Comparison of ENCODE assay signal across 8 cellular contexts in genomic region chr10:79445217-79445707, GRCh38. TPM values are rescaled to one million over a fixed set of nuclear protein-coding genes. Genes with fewer than 3 reads are reported as not detected.
DNase-seq lines count a peak whose midpoint lies in the region; ATAC-seq, FAIRE-seq and TF ChIP-seq lines count a peak whose summit lies in the region.

Gene ZCCHC24, minus strand, starts transcription at chr10:79445624. Its CDS starts 184 bp downstream, at chr10:79445440.

- CTCF ChIA-PET in MCF 10A (lab: Yijun Ruan, JAX): interaction anchor here (0.6 to 1.9 kb wide), 4 partner anchors 23 to 71 kb away, joined by 3 to 7 read pairs (median 3); no protein-coding TSS in a partner anchor

- H3K9ac ChIP-seq in kidney (ENCODE audit: low read length in 2 of 2): peak within 1 kb of the TSS; percentile 37 to 85

- peaks cover 0 to 21% of the 10 kb centered on the region in 2 donors for H3K4me1 ChIP-seq in kidney (ENCODE audit: control insufficient read depth in 1 of 2, insufficient read depth in 1 of 2, low read depth in 1 of 2, low read length in 2 of 2)

- peak within 1 kb of the TSS; percentile 44 for H3K27ac Mint-ChIP-seq in MCF 10A (ENCODE audit: low read depth, unreplicated experiment)

- H3K9me3 ChIP-seq in kidney (ENCODE audit: control insufficient read depth in 1 of 2, low read length in 2 of 2): no peaks in the 10 kb centered on the region

- H3K27me3 Mint-ChIP-seq in MCF 10A (ENCODE audit: insufficient read depth, unreplicated experiment): no peaks in the 10 kb centered on the region

- peaks cover 30% of the 10 kb centered on the region for H3K4me1 Mint-ChIP-seq in MCF 10A (ENCODE audit: insufficient read depth, unreplicated experiment)

- H3K4me3 ChIP-seq in kidney (ENCODE audit: low read length in 2 of 2): peak within 1 kb of the TSS; percentile 71 to 77

- peak; percentile 31 for ATAC-seq in HG02588 (IDR thresholded peaks at IDR 0.05; ENCODE audit: unreplicated experiment)

- peak within 1 kb of the TSS; percentile 72 for H3K4me3 Mint-ChIP-seq in MCF 10A (ENCODE audit: unreplicated experiment)

- intact Hi-C loops in MCF 10A (cut with micrococcal nuclease): no loop called here
- intact Hi-C loops in kidney (cut with DNase I): no loop called here

- no TSS peak for BruUV-seq in MCF 10A (replicated peaks; lab: Mats Ljungman, UMichigan)

- H3K27ac ChIP-seq in kidney (ENCODE audit: low read depth in 2 of 2, low read length in 2 of 2): peak within 1 kb of the TSS; percentile 59 to 65

- H3K36me3 Mint-ChIP-seq in MCF 10A (ENCODE audit: insufficient read depth, unreplicated experiment): no peaks in the 10 kb centered on the region

- FAIRE-seq in kidney (lab: Jason Lieb, UNC): no peak

- no peaks in the 10 kb centered on the region for H3K9me3 Mint-ChIP-seq in MCF 10A (ENCODE audit: unreplicated experiment)

- H3K36me3 ChIP-seq in kidney (ENCODE audit: control insufficient read depth in 1 of 2, insufficient read depth in 2 of 2, low read length in 2 of 2): no peaks in the 10 kb centered on the region

- TF ChIP-seq CTCF in MCF 10A (IDR thresholded peaks at IDR 0.05; ENCODE audit: unreplicated experiment) (no peak), kidney (IDR thresholded peaks at IDR 0.05; ENCODE audit: borderline replicate concordance, extremely low read depth, insufficient read depth) (no peak)

- POLR2A ChIA-PET in MCF 10A (lab: Yijun Ruan, JAX): interaction anchor here (0.6 to 1.7 kb wide), 6 partner anchors 9 to 122 kb away, joined by 3 to 19 read pairs (median 4); no protein-coding TSS in a partner anchor

- DNase-seq in activated T-cell treated with anti-CD3 and anti-CD28 coated beads for 4 hours: peak; percentile 17
- no peak for DNase-seq in activated T-cell treated with anti-CD3 and anti-CD28 coated beads, Interleukin-2, amount 50 U/mL, for 1 hour
- DNase-seq in NCI-H2227 (lab: John Stamatoyannopoulos, UW; ENCODE audit: unreplicated experiment): peak; percentile 46
- peak; percentile 46 for DNase-seq in MCF 10A (ENCODE audit: unreplicated experiment)
- peak; percentile 90 for DNase-seq in kidney
- peak in 2 of 3 experiments; percentile 16 to 32 for DNase-seq in stimulated activated CD4-positive, alpha-beta T cell treated with anti-CD3 and anti-CD28 coated beads, TNF-alpha, amount 100 ng/mL, for 24 hours (ENCODE audit: low read depth in 3 of 3)
- DNase-seq in CD1c-positive myeloid dendritic cell (ENCODE audit: extremely low spot score): no peak

RNA-seq across cellular contexts. Expression of gene ZCCHC24, which starts in this region (rescaled TPM):
- total RNA-seq in MCF 10A (2022) (2.8 and 3.1 TPM in 2 replicates), kidney (21.3 TPM)
- polyA plus RNA-seq in kidney (ENCODE audit: insufficient read depth, low read depth, low replicate concordance): 8.4 TPM

Comparison
In these comparisons a context has a peak if more than half of its experiments do, and no peak if none do; other contexts are left out.
1. DNase-seq: peak in activated T-cell treated with anti-CD3 and anti-CD28 coated beads for 4 hours (single experiment), NCI-H2227 (single experiment), MCF 10A (single experiment), kidney (single experiment) and stimulated activated CD4-positive, alpha-beta T cell treated with anti-CD3 and anti-CD28 coated beads, TNF-alpha, amount 100 ng/mL, for 24 hours (2 of 3); none in activated T-cell treated with anti-CD3 and anti-CD28 coated beads, Interleukin-2, amount 50 U/mL, for 1 hour (single experiment) and CD1c-positive myeloid dendritic cell (single experiment).